7 cellular contexts compared by ENCODE assay signal in genomic region chr11:416757-417621, GRCh38. TPM values are rescaled to one million over a fixed set of nuclear protein-coding genes. Genes with fewer than 3 reads are reported as not detected.
A peak's percentile ranks its signal among the peaks of the same experiment; 100 is the strongest.
DNase-seq lines count a peak whose midpoint lies in the region; ATAC-seq and TF ChIP-seq lines count a peak whose summit lies in the region.

No MANE protein-coding gene starts in this region.

- peak overlapping the region; percentile 65 to 100 (median 98) for H3K4me3 Mint-ChIP-seq in immature natural killer cell

- peak; percentile 57 for DNase-seq in NCI-H510A (lab: John Stamatoyannopoulos, UW)
- DNase-seq in adipocyte (ENCODE audit: low read depth), result peak; percentile 54
- peak; percentile 57 to 65 (median 65) for DNase-seq in immature natural killer cell
- peak; percentile 45 for DNase-seq in stimulated activated naive CD4-positive, alpha-beta T cell treated with Interleukin-2 at 50 U/mL for 16 hours (lab: John Stamatoyannopoulos, UW)
- no peak for DNase-seq in NK-92 treated with Interleukin-12 subunit alpha and Interleukin-12 subunit beta, amount 100 ng/mL, for 24 hours (lab: John Stamatoyannopoulos, UW)

- ATAC-seq in GM19455 (IDR thresholded peaks at IDR 0.05; ENCODE audit: unreplicated experiment), result no peak

- H3K4me1 ChIP-seq in adipocyte (ENCODE audit: control insufficient read depth, insufficient read depth, low read length), result no peaks in the 10 kb centered on the region

- peaks cover 4 to 11% (median 8%) of the 10 kb centered on the region in 3 donors for H3K27me3 Mint-ChIP-seq in immature natural killer cell (ENCODE audit: low read depth in 3 of 3)

- TF ChIP-seq POLR2A in GM19099 (IDR thresholded peaks at IDR 0.05; ENCODE audit: extremely low read depth, insufficient read length, low read depth), result peak; percentile 43

- peak overlapping the region in 5 of 6 donors; percentile 30 to 98 (median 80) for H3K27ac Mint-ChIP-seq in immature natural killer cell

- H3K36me3 ChIP-seq in adipocyte (ENCODE audit: control insufficient read depth, insufficient read depth, low read length, severe bottlenecking), result no peaks in the 10 kb centered on the region

- peaks cover 0 to 5% (median under 1%) of the 10 kb centered on the region in 3 donors for H3K36me3 Mint-ChIP-seq in immature natural killer cell

- no peaks in the 10 kb centered on the region for H3K9me3 Mint-ChIP-seq in immature natural killer cell

- H3K4me3 ChIP-seq in adipocyte (ENCODE audit: low read length), result peak overlapping the region; percentile 24

- H3K9me3 ChIP-seq in adipocyte (ENCODE audit: control insufficient read depth, low read length), result no peaks in the 10 kb centered on the region

- no peak overlapping the region for H3K9ac ChIP-seq in adipocyte (ENCODE audit: low read length)

- peaks cover 19% of the 10 kb centered on the region for H3K27me3 ChIP-seq in adipocyte (replicated peaks; ENCODE audit: control insufficient read depth, insufficient read depth, low read length)

- peaks cover 27 to 38% of the 10 kb centered on the region in 2 donors for H3K4me1 Mint-ChIP-seq in immature natural killer cell

RNA-seq across cellular contexts. Expression of gene SIGIRR, which starts 2.2 kb away (rescaled TPM):
- polyA plus RNA-seq in immature natural killer cell, result 100 to 1,000 TPM; 238 to 392 (median 259) TPM

RNA-seq across cellular contexts. Expression of gene PKP3, which starts 23.0 kb away (rescaled TPM):
- polyA plus RNA-seq in immature natural killer cell, result under 1 TPM in 1 of 3 donors, not detected in 2; 0.36 TPM

RNA-seq across cellular contexts. Expression of gene ANO9, which starts 24.8 kb away (rescaled TPM):
- polyA plus RNA-seq in immature natural killer cell, result 1 to 10 TPM in 2 of 3 donors, not detected in 1; 2.3 to 4.4 TPM

RNA-seq across cellular contexts. Expression of gene PTDSS2, which starts 33.1 kb away (rescaled TPM):
- 10 to 100 TPM; 11.5 to 17.3 (median 16.1) TPM for polyA plus RNA-seq in immature natural killer cell

RNA-seq across cellular contexts. Expression of gene B4GALNT4, which starts 47.7 kb away (rescaled TPM):
- polyA plus RNA-seq in immature natural killer cell, result under 1 TPM in 1 of 3 donors, not detected in 2; 0.53 TPM
